ENCODE assay signal across 24 cellular contexts in the genomic region with DNA sequence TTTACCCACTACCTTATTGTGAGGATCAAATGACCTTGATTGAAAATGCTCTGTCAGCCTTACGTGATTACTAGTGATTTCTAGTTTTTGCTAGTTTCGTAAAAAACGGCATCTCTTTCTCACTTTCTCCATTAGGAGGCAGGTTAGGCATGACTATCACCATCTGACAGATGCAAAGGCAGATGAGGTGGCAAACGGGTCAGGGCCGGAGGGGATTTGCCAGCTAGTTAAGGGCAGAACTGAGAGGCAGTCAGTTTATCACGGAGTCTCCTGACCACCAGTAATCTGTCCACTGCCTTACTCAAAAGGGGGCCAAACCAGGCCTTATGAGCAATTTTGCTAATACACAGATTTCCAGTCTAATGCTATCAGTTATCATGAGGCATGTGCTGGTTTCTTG.
DNase-seq lines count a peak whose midpoint lies in the region; ATAC-seq and TF ChIP-seq lines count a peak whose summit lies in the region.
"Had no signal": no experiment of that assay in that cellular context is flagged by ENCODE, and none has a peak within 500 bp of the region (broad histone marks: within the 10 kb centered on the region; RNA-seq: fewer than 3 reads in every experiment).

No MANE protein-coding gene starts in this region.

- TF ChIP-seq POLR2A in HCT116 (IDR thresholded peaks at IDR 0.05; ENCODE audit: borderline replicate concordance, extremely low read depth, insufficient read depth, insufficient read length), result no peak

- H3K4me3 Mint-ChIP-seq in glutamatergic neuron (ENCODE audit: unreplicated experiment), result no peak overlapping the region
- H3K4me3 Mint-ChIP-seq: activated B cell treated with CpG ODN at 0.5 μM for 24 hours; activated T-cell treated with anti-CD3 and anti-CD28 coated beads, Interleukin-2, amount 50 U/mL, for 72 hours; naive thymus-derived CD4-positive, alpha-beta T cell; stimulated activated naive B cell treated with anti-CD40 and anti-IgM and Interleukin-4, amounts not matched to agents 10 μg/mL and 1 μg/mL and 100 μg/mL, for 72 hours had no signal

- DNase-seq in HCT116 (ENCODE audit: low read depth, low spot score), result no peak
- DNase-seq in SK-N-SH, result peak; percentile 45
- no peak for DNase-seq in glutamatergic neuron
- DNase-seq in retinal pigment epithelial cell (ENCODE audit: low read depth), result peak; percentile 19
- DNase-seq in SKM-1 treated with dmso at 0.1 percent for 144 hours (lab: John Stamatoyannopoulos, UW; ENCODE audit: unreplicated experiment), result no peak
- no peak for DNase-seq in T1000 (lab: John Stamatoyannopoulos, UW)
- DNase-seq in NCI-H187 treated with DMSO at 0.1 percent for 48 hours (lab: John Stamatoyannopoulos, UW), result no peak
- no peak for DNase-seq in GM13976 (ENCODE audit: low spot score)
- DNase-seq: activated B cell treated with CpG ODN at 0.5 μM for 24 hours; activated CD4-positive, alpha-beta T cell treated with anti-CD3 and anti-CD28 coated beads, Interleukin-2, amount 50 U/mL, for 48 hours; activated T-cell treated with anti-CD3 and anti-CD28 coated beads, Interleukin-2, amount 50 U/mL, for 72 hours; COR-L47; heart left ventricle; kidney; naive thymus-derived CD4-positive, alpha-beta T cell; NCI-H1105; NCI-H2081; NCI-H2227 treated with DMSO at 0.1 percent for 48 hours; SJCRH30; stimulated activated naive B cell treated with anti-CD40 and anti-IgM and Interleukin-4, amounts not matched to agents 10 μg/mL and 1 μg/mL and 100 μg/mL, for 72 hours; T-helper 1 cell; upper lobe of right lung had no signal

- H3K36me3 Mint-ChIP-seq in glutamatergic neuron (ENCODE audit: unreplicated experiment), result no peaks in the 10 kb centered on the region
- H3K36me3 Mint-ChIP-seq: naive thymus-derived CD4-positive, alpha-beta T cell; stimulated activated naive B cell treated with anti-CD40 and anti-IgM and Interleukin-4, amounts not matched to agents 10 μg/mL and 1 μg/mL and 100 μg/mL, for 72 hours had no signal

- POLR2A ChIA-PET in HCT116 (lab: Charles Lee) (no interaction called here), SK-N-SH (lab: Yijun Ruan, JAX) (no interaction called here)

- H3K4me1 Mint-ChIP-seq in glutamatergic neuron (ENCODE audit: low read depth, unreplicated experiment), result peaks cover 12% of the 10 kb centered on the region
- H3K4me1 Mint-ChIP-seq: activated B cell treated with CpG ODN at 0.5 μM for 24 hours; naive thymus-derived CD4-positive, alpha-beta T cell had no signal

- intact Hi-C loops in HCT116 (cut with micrococcal nuclease), result no loop called here

- no TSS peak for BruUV-seq in HCT116 (replicated peaks; lab: Mats Ljungman, UMichigan)

- H3K36me3 ChIP-seq in HCT116 (ENCODE audit: control insufficient read depth in 1 of 2, insufficient read depth in 2 of 2, low read length in 2 of 2) (no peaks in the 10 kb centered on the region), SK-N-SH (replicated peaks in 1 of 2; ENCODE audit: control insufficient read depth in 1 of 2, insufficient read depth in 2 of 2, low read length in 1 of 2) (no peaks in the 10 kb centered on the region)
- H3K36me3 ChIP-seq: heart left ventricle, SJCRH30, upper lobe of right lung had no signal

- H2AFZ ChIP-seq in HCT116 (ENCODE audit: low read depth, low read length, poor library complexity, severe bottlenecking) (no peak overlapping the region), SK-N-SH (ENCODE audit: low read depth) (no peak overlapping the region)
- H2AFZ ChIP-seq: GM23248 had no signal

- TF ChIP-seq CTCF in HCT116 (IDR thresholded peaks at IDR 0.05 in 2 of 3, conservative IDR thresholded peaks at IDR 0.05 in 1 of 3; ENCODE audit: borderline replicate concordance in 1 of 3, insufficient read depth in 1 of 3, low read depth in 2 of 3, low read length in 2 of 3) (no peak), SK-N-SH (IDR thresholded peaks at IDR 0.05) (no peak), glutamatergic neuron (IDR thresholded peaks at IDR 0.05; ENCODE audit: partially characterized antibody, unreplicated experiment) (peak; percentile 11), retinal pigment epithelial cell (conservative IDR thresholded peaks at IDR 0.05; ENCODE audit: low read depth, low read length) (peak; percentile 25), GM13976 (IDR thresholded peaks at IDR 0.05; ENCODE audit: borderline replicate concordance, control extremely low read depth, extremely low read depth, insufficient read depth, missing control alignments) (no peak)

- peaks cover 2% of the 10 kb centered on the region for H3K9me3 Mint-ChIP-seq in glutamatergic neuron (ENCODE audit: unreplicated experiment)
- H3K9me3 Mint-ChIP-seq: activated B cell treated with CpG ODN at 0.5 μM for 24 hours; activated T-cell treated with anti-CD3 and anti-CD28 coated beads, Interleukin-2, amount 50 U/mL, for 72 hours had no signal

- no peaks in the 10 kb centered on the region for H3F3A ChIP-seq in SK-N-SH (replicated peaks; ENCODE audit: insufficient read depth)

- H3K9ac ChIP-seq in HCT116 (ENCODE audit: low read length) (no peak overlapping the region), SK-N-SH (no peak overlapping the region)
- H3K9ac ChIP-seq: GM23248 had no signal

- CTCF ChIA-PET in HCT116 (lab: Charles Lee), result no interaction called here
- CTCF ChIA-PET in SK-N-SH (lab: Yijun Ruan, JAX), result interaction anchor here (1.1 to 1.6 kb wide), 2 partner anchors 12 to 453 kb away, joined by 3 to 4 read pairs; no protein-coding TSS in a partner anchor

- H3K4me3 ChIP-seq in HCT116 (replicated peaks in 1 of 2; ENCODE audit: low read depth in 1 of 2, low read length in 2 of 2) (no peak overlapping the region), SK-N-SH (ENCODE audit: low read depth in 2 of 2, low read length in 1 of 2) (no peak overlapping the region), retinal pigment epithelial cell (ENCODE audit: low read length) (no peak overlapping the region)
- H3K4me3 ChIP-seq: GM23248, heart left ventricle, SJCRH30, upper lobe of right lung had no signal

- H3K4me2 ChIP-seq in HCT116 (ENCODE audit: low read length) (no peak overlapping the region), SK-N-SH (no peak overlapping the region)

- H3K4me1 ChIP-seq in HCT116 (ENCODE audit: control insufficient read depth in 1 of 2, insufficient read depth in 2 of 2, low read length in 2 of 2) (peaks cover 8 to 16% of the 10 kb centered on the region in 2 experiments), SK-N-SH (ENCODE audit: control insufficient read depth in 1 of 2, insufficient read depth in 2 of 2, low read depth in 1 of 2, low read length in 1 of 2) (peaks cover 0 to 28% of the 10 kb centered on the region in 2 experiments; a peak in 2 of 4 replicates)
- H3K4me1 ChIP-seq: SJCRH30, upper lobe of right lung had no signal

- 0 out of 4 replicates have a peak, but pooled peaks of 1 of the 2 experiments have one; percentile 55 for TF ChIP-seq EP300 in SK-N-SH (IDR thresholded peaks at IDR 0.05; ENCODE audit: borderline replicate concordance in 1 of 2, low read depth in 1 of 2, low read length in 1 of 2)

- peaks cover 5% of the 10 kb centered on the region for H3K27me3 Mint-ChIP-seq in glutamatergic neuron (ENCODE audit: unreplicated experiment)
- H3K27me3 Mint-ChIP-seq: stimulated activated naive B cell treated with anti-CD40 and anti-IgM and Interleukin-4, amounts not matched to agents 10 μg/mL and 1 μg/mL and 100 μg/mL, for 72 hours had no signal

- in situ Hi-C loops in GM13976 (cut with MboI; ENCODE audit: low sequenced_read_pairs, unreplicated experiment), result loop anchor here (25.0 kb wide), 1 partner anchor 549 kb away; the partner anchor contains the start of gene APOBEC4

- H3K9me3 ChIP-seq in HCT116 (ENCODE audit: control insufficient read depth in 1 of 2, insufficient read depth in 1 of 2, low read depth in 1 of 2, low read length in 2 of 2) (no peaks in the 10 kb centered on the region), SK-N-SH (no peaks in the 10 kb centered on the region)
- H3K9me3 ChIP-seq: heart left ventricle, SJCRH30, upper lobe of right lung had no signal

- RAD21 ChIA-PET in HCT116 (lab: Charles Lee; ENCODE audit: low non-redundant PET in 1 of 2, low total read pairs in 2 of 2, uncharacterized antibody in 2 of 2, unreplicated experiment in 2 of 2), result no interaction called here

- peak overlapping the region; percentile 6 for H3K27ac Mint-ChIP-seq in glutamatergic neuron (ENCODE audit: unreplicated experiment)
- H3K27ac Mint-ChIP-seq: activated B cell treated with CpG ODN at 0.5 μM for 24 hours; activated T-cell treated with anti-CD3 and anti-CD28 coated beads, Interleukin-2, amount 50 U/mL, for 72 hours; naive thymus-derived CD4-positive, alpha-beta T cell; stimulated activated naive B cell treated with anti-CD40 and anti-IgM and Interleukin-4, amounts not matched to agents 10 μg/mL and 1 μg/mL and 100 μg/mL, for 72 hours had no signal

- TF ChIP-seq RAD21 in HCT116 (IDR thresholded peaks at IDR 0.05; ENCODE audit: low read depth) (peak; percentile 28; the same call in 1 of the 2 replicates), SK-N-SH (IDR thresholded peaks at IDR 0.05; ENCODE audit: low read length) (peak; percentile 57)

- H3K27ac ChIP-seq in HCT116 (ENCODE audit: low read depth, low read length) (no peak overlapping the region), SK-N-SH (ENCODE audit: low read depth in 2 of 2, low read length in 1 of 2) (peak overlapping the region in 1 of 2 experiments; percentile 71; a peak in 2 of 4 replicates)
- H3K27ac ChIP-seq: GM23248, heart left ventricle, SJCRH30, upper lobe of right lung had no signal

- H3K79me2 ChIP-seq in HCT116 (ENCODE audit: insufficient read depth, low read length) (no peaks in the 10 kb centered on the region), SK-N-SH (ENCODE audit: insufficient read depth) (no peaks in the 10 kb centered on the region)

- H3K9me2 ChIP-seq in HCT116 (ENCODE audit: insufficient read depth) (no peaks in the 10 kb centered on the region), SK-N-SH (no peaks in the 10 kb centered on the region)

- no peak for ATAC-seq in HCT116
- ATAC-seq: esophagus mucosa; naive thymus-derived CD4-positive, alpha-beta T cell; stimulated activated naive B cell treated with anti-CD40 and anti-IgM and Interleukin-4, amounts not matched to agents 10 μg/mL and 1 μg/mL and 100 μg/mL, for 72 hours had no signal

- H3K27me3 ChIP-seq in HCT116 (ENCODE audit: insufficient read depth, low read length) (no peaks in the 10 kb centered on the region), SK-N-SH (ENCODE audit: insufficient read depth) (no peaks in the 10 kb centered on the region)
- H3K27me3 ChIP-seq: heart left ventricle, SJCRH30, upper lobe of right lung had no signal

- WGBS in SK-N-SH (ENCODE audit: low lambda C conversion rate), result 73% methylated on average over 6 of the region's 6 CpGs

- H4K20me1 ChIP-seq in HCT116 (ENCODE audit: insufficient read depth) (no peaks in the 10 kb centered on the region), SK-N-SH (ENCODE audit: insufficient read depth) (no peaks in the 10 kb centered on the region)

TF ChIP-seq in HCT116, 20 proteins besides CTCF, POLR2A, EP300 and RAD21:
- no peak for TF ChIP-seq CEBPB (IDR thresholded peaks at IDR 0.05; ENCODE audit: low read depth)

Comparison
In these comparisons a context has a peak if more than half of its experiments do, and no peak if none do; other contexts are left out.
1. DNase-seq: peak in SK-N-SH (single experiment) and retinal pigment epithelial cell (single experiment); none in HCT116 (single experiment), glutamatergic neuron (single experiment), SKM-1 treated with dmso at 0.1 percent for 144 hours (single experiment), T1000 (single experiment), NCI-H187 treated with DMSO at 0.1 percent for 48 hours (single experiment) and GM13976 (single experiment).
2. CTCF ChIP-seq: peak in glutamatergic neuron (single experiment) and retinal pigment epithelial cell (single experiment); none in HCT116 (0 of 3), SK-N-SH (single experiment) and GM13976 (single experiment).
3. Of the 11 proteins assayed by ChIP-seq in both SK-N-SH and HCT116: peak only in SK-N-SH: none; only in HCT116: none; in both: RAD21; in neither: 10.